ENCODE assay signal across 9 cellular contexts in the genomic region with DNA sequence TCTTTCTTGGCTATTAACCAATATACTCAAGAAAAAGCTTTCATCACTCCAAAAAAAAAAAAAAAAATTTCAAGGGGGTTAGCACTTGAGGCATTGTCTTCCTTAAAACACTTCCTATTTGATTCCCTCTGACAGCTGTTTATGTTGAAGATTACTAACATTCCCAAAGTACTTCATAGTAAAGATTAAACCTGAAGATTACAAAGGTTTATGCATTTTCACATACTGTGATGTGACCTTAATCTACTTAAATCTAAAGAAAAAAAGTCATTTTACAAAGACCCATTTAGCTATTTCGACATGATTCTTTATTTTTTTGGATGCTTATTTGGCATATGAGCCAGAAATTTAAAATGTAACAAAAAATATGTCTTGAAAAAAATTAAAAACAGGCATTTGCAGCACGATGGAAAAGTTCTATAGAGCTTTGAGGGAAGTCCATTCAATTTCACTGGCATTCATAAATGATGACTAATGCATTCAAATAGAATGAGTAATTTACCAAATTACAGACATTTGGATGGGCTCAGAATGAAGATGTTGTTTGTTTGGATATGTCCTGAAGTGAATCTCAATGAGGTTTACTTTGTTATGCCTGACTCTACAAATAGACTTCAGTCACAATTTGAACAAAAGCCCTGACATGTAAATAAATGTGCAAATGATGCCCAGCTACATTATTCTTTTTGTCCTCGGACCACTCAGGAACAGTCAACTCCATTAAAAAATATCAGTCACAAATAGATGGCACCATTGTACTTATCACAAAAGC.
DNase-seq lines count a peak whose midpoint lies in the region; ATAC-seq and TF ChIP-seq lines count a peak whose summit lies in the region.
"Had no signal": no experiment of that assay in that cellular context is flagged by ENCODE, and none has a peak within 500 bp of the region (broad histone marks: within the 10 kb centered on the region; RNA-seq: fewer than 3 reads in every experiment).

No MANE protein-coding gene starts in this region.

- H3K27ac ChIP-seq in HEK293 (ENCODE audit: extremely low read depth, low read depth, low read length): no peak overlapping the region
- peak overlapping the region; percentile 28 for H3K27ac ChIP-seq in smooth muscle cell (ENCODE audit: low read depth)

- POLR2A ChIA-PET in HEK293 (lab: Yijun Ruan, JAX): interaction anchor here (0.7 to 0.9 kb wide), 2 partner anchors 125 to 676 kb away, joined by 3 to 4 read pairs; no protein-coding TSS in a partner anchor
- POLR2A ChIA-PET in WTC11 (lab: Charles Lee): no interaction called here

- H3K4me1 ChIP-seq in HEK293 (ENCODE audit: control insufficient read depth, insufficient read depth, low read length) (peaks cover 5% of the 10 kb centered on the region), smooth muscle cell (ENCODE audit: low read depth) (no peaks in the 10 kb centered on the region)

- no peaks in the 10 kb centered on the region for H3K9me3 Mint-ChIP-seq in WTC11

- peaks cover 6% of the 10 kb centered on the region for H3K4me1 Mint-ChIP-seq in WTC11
- H3K4me1 Mint-ChIP-seq: central memory CD8-positive, alpha-beta T cell had no signal

- H3K9ac ChIP-seq in smooth muscle cell (ENCODE audit: low read depth): no peak overlapping the region

- H3F3A ChIP-seq in smooth muscle cell (ENCODE audit: low read depth): peaks cover 5% of the 10 kb centered on the region

- H3K27ac Mint-ChIP-seq in WTC11: no peak overlapping the region

- no peaks in the 10 kb centered on the region for H3K79me2 ChIP-seq in smooth muscle cell (ENCODE audit: low read depth)

- H3K27me3 ChIP-seq in smooth muscle cell (ENCODE audit: low read depth): no peaks in the 10 kb centered on the region

- DNase-seq in NCI-H526 treated with DMSO at 0.1 percent for 48 hours (lab: John Stamatoyannopoulos, UW): peak; percentile 14
- DNase-seq in epithelial cell of proximal tubule (ENCODE audit: low read depth): peak; percentile 10
- DNase-seq in smooth muscle cell (lab: John Stamatoyannopoulos, UW; ENCODE audit: unreplicated experiment): no peak
- DNase-seq in WTC11 (ENCODE audit: low spot score): no peak
- no peak for DNase-seq in NCI-H187 treated with DMSO at 0.1 percent for 48 hours (lab: John Stamatoyannopoulos, UW)
- DNase-seq: activated CD4-positive, alpha-beta T cell treated with anti-CD3 and anti-CD28 coated beads, Interleukin-2, amount 50 U/mL, for 48 hours had no signal

- H3K9me3 ChIP-seq in HEK293 (ENCODE audit: control insufficient read depth, insufficient read depth, low read depth, low read length) (no peaks in the 10 kb centered on the region), smooth muscle cell (replicated peaks; ENCODE audit: low read depth) (no peaks in the 10 kb centered on the region)

- H4K20me1 ChIP-seq in smooth muscle cell (ENCODE audit: low read depth): no peaks in the 10 kb centered on the region

- H3K4me3 Mint-ChIP-seq in WTC11: no peak overlapping the region
- H3K4me3 Mint-ChIP-seq: central memory CD8-positive, alpha-beta T cell had no signal

- CTCF ChIA-PET in HEK293 (lab: Yijun Ruan, JAX) (interaction anchor here (0.5 to 0.8 kb wide), 2 partner anchors 70 to 125 kb away, joined by 3 read pairs; no protein-coding TSS in a partner anchor), WTC11 (lab: Charles Lee) (interaction anchor here (0.6 kb wide), 1 partner anchor 10 kb away, joined by 3 read pairs; no protein-coding TSS in a partner anchor)

- no peaks in the 10 kb centered on the region for H3K36me3 Mint-ChIP-seq in WTC11

- peak overlapping the region; percentile 35 for H3K4me2 ChIP-seq in smooth muscle cell

- WGBS in smooth muscle cell (ENCODE audit: low lambda C conversion rate): 58% methylated on average over 3 of the region's 3 CpGs

- H2AFZ ChIP-seq in smooth muscle cell (ENCODE audit: low read depth): no peak overlapping the region

- ATAC-seq in WTC11: no peak
- ATAC-seq in HG03460 (IDR thresholded peaks at IDR 0.05; ENCODE audit: unreplicated experiment): no peak

- TF ChIP-seq CTCF in HEK293 (tag by site-specific recombination; IDR thresholded peaks at IDR 0.05) (no peak), epithelial cell of proximal tubule (conservative IDR thresholded peaks at IDR 0.05; ENCODE audit: low read depth, low read length) (no peak), smooth muscle cell (IDR thresholded peaks at IDR 0.05; ENCODE audit: borderline replicate concordance, insufficient read depth, poor library complexity, severe bottlenecking) (no peak), WTC11 (IDR thresholded peaks at IDR 0.05) (no peak)

- no peaks in the 10 kb centered on the region for H3K27me3 Mint-ChIP-seq in WTC11 (ENCODE audit: low read depth)
- H3K27me3 Mint-ChIP-seq: central memory CD8-positive, alpha-beta T cell had no signal

- H3K36me3 ChIP-seq in HEK293 (ENCODE audit: control insufficient read depth in 2 of 2, insufficient read depth in 1 of 2, low read length in 2 of 2): no peaks in the 10 kb centered on the region
- no peaks in the 10 kb centered on the region for H3K36me3 ChIP-seq in smooth muscle cell (ENCODE audit: low read depth)

- H3K4me3 ChIP-seq in HEK293 (ENCODE audit: low read depth, low read length) (no peak overlapping the region), epithelial cell of proximal tubule (ENCODE audit: low read depth, low read length) (no peak overlapping the region), smooth muscle cell (no peak overlapping the region)

TF ChIP-seq in HEK293, 187 proteins besides CTCF, POLR2A, EP300 and RAD21 (continues in another document):
- TF ChIP-seq HOXA7 (CRISPR knock-in tag; IDR thresholded peaks at IDR 0.05; ENCODE audit: borderline replicate concordance) (no peak), ZNF174 (tag by site-specific recombination; IDR thresholded peaks at IDR 0.05) (no peak), PRDM10 (tag by site-specific recombination; IDR thresholded peaks at IDR 0.05) (0 out of 2 replicates have a peak, but pooled peaks have one; percentile 16)

TF ChIP-seq in WTC11, 78 proteins besides CTCF, POLR2A, EP300 and RAD21:
- TF ChIP-seq ZNF671 (CRISPR knock-in tag; IDR thresholded peaks at IDR 0.05) (no peak), NR2C2 (CRISPR knock-in tag; IDR thresholded peaks at IDR 0.05) (no peak), ZNF317 (CRISPR knock-in tag; IDR thresholded peaks at IDR 0.05; ENCODE audit: borderline replicate concordance, low read depth) (no peak), HMGA2 (CRISPR knock-in tag; IDR thresholded peaks at IDR 0.05) (no peak), RORB (CRISPR knock-in tag; IDR thresholded peaks at IDR 0.05) (no peak), MYBL2 (CRISPR knock-in tag; IDR thresholded peaks at IDR 0.05) (no peak), ELF4 (CRISPR knock-in tag; IDR thresholded peaks at IDR 0.05; ENCODE audit: low read depth) (no peak), AR (CRISPR knock-in tag; IDR thresholded peaks at IDR 0.05) (no peak), GRHL2 (CRISPR knock-in tag; IDR thresholded peaks at IDR 0.05; ENCODE audit: insufficient replicate concordance, severe bottlenecking) (no peak), ZNF138 (CRISPR knock-in tag; conservative IDR thresholded peaks at IDR 0.05) (no peak)
TF ChIP-seq in WTC11: peak in this region for 0.

Comparison
In these comparisons a context has a peak if more than half of its experiments do, and no peak if none do; other contexts are left out.
1. DNase-seq: peak in NCI-H526 treated with DMSO at 0.1 percent for 48 hours (single experiment) and epithelial cell of proximal tubule (single experiment); none in smooth muscle cell (single experiment), WTC11 (single experiment) and NCI-H187 treated with DMSO at 0.1 percent for 48 hours (single experiment).